8 cellular contexts compared by ENCODE assay signal in the genomic region with DNA sequence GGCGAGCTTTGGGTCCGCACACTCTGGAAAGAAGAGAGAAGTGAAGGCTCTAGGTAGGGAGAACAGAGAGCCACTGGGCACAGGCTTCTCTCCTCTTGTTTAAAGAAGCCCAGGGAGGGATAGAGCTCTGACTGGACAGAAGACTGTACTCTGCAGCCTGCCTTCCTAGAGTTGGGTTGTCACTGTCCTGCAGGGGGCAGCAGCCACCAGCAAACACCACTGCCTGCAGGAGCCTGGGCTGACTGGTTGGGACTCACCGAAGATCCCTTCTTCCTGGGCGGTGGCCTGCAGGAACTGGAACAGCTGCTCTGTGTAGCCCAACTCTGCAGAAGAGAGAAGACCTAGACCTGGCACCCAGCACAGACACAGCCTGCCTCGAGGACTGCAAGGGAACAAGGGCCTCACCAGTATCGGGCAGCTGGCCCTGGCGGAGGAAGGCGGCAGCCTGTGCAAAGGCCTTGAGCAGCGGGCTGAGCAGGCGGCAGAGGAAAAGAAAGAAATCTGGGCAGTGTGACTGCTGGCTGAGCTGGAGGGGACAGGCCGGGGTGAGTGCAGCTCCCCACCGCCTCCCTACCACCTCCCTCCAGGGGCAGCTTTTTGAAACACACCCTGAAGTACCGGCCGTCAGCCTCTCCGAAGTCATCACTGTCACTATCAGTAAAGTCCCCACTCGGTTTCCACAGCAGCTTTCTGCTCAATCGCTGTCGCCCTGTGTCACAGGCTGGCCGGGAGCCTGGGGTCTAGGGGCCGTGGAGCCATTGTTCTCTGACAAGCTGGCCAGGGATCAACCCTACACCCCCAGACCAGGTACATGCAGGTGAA. TPM values are rescaled to one million over a fixed set of nuclear protein-coding genes. Genes with fewer than 3 reads are reported as not detected.
A peak's percentile ranks its signal among the peaks of the same experiment; 100 is the strongest.
DNase-seq lines count a peak whose midpoint lies in the region; ATAC-seq, FAIRE-seq and TF ChIP-seq lines count a peak whose summit lies in the region.
"Not testable (repeated sequence)": the region's sequence is repeated elsewhere in the genome, so short reads cannot be mapped to it uniquely, and the experiment has no call there.

No MANE protein-coding gene starts in this region.

- peaks cover 9 to 24% (median 19%) of the 10 kb centered on the region in 10 experiments; a peak in 19 of 20 replicates for H3K4me1 ChIP-seq in BLaER1 treated with 17β-estradiol and CSF1 and Interleukin-3, amounts not matched to agents 10 nM and 100 nM
- H3K4me1 ChIP-seq in adrenal gland (replicated peaks in 1 of 2), result not testable (repeated sequence)

- peak overlapping the region in 8 of 11 experiments; percentile 6 to 43 (median 32); a peak in 7 of 22 replicates for H3K4me2 ChIP-seq in BLaER1 treated with 17β-estradiol and CSF1 and Interleukin-3, amounts not matched to agents 10 nM and 100 nM

- peak; percentile 76 for DNase-seq in HK-2 (ENCODE audit: unreplicated experiment)
- peak; percentile 85 to 94 (median 91) for DNase-seq in adrenal gland
- peak; percentile 68 to 77 for DNase-seq in frontal cortex (ENCODE audit: low spot score in 2 of 2)
- DNase-seq in natural killer cell treated with Interleukin-12 subunit alpha and Interleukin-12 subunit beta and Interleukin-15 and Interleukin-18, amount 100 ng/mL, for 72 hours (ENCODE audit: low spot score), result peak; percentile 78
- DNase-seq in stimulated activated CD8-positive, alpha-beta memory T cell treated with anti-CD3 and anti-CD28 coated beads, Interleukin-12 subunit alpha, Interleukin-12 subunit beta, amount 100 ng/mL, for 4 hours (ENCODE audit: low read depth), result peak; percentile 52

- H4K20me1 ChIP-seq in BLaER1 treated with 17β-estradiol and CSF1 and Interleukin-3, amounts not matched to agents 10 nM and 100 nM, result not testable (repeated sequence)

- H3K27me3 Mint-ChIP-seq in natural killer cell treated with Interleukin-12 subunit alpha and Interleukin-12 subunit beta and Interleukin-15 and Interleukin-18, amount 100 ng/mL, for 72 hours, result not testable (repeated sequence)

- not testable (repeated sequence) for H3K36me3 Mint-ChIP-seq in natural killer cell treated with Interleukin-12 subunit alpha and Interleukin-12 subunit beta and Interleukin-15 and Interleukin-18, amount 100 ng/mL, for 72 hours

- not testable (repeated sequence) for H3K9me3 ChIP-seq in BLaER1 treated with 17β-estradiol and CSF1 and Interleukin-3, amounts not matched to agents 10 nM and 100 nM (replicated peaks in 1 of 11); adrenal gland (replicated peaks in 1 of 3)

- ATAC-seq in GM19467 (IDR thresholded peaks at IDR 0.05; ENCODE audit: unreplicated experiment), result peak; percentile 53
- ATAC-seq in natural killer cell treated with Interleukin-12 subunit alpha and Interleukin-12 subunit beta and Interleukin-15 and Interleukin-18, amount 100 ng/mL, for 72 hours, result peak; percentile 77 to 83

- H3K4me3 Mint-ChIP-seq in natural killer cell treated with Interleukin-12 subunit alpha and Interleukin-12 subunit beta and Interleukin-15 and Interleukin-18, amount 100 ng/mL, for 72 hours, result not testable (repeated sequence)

- H3K9me3 Mint-ChIP-seq in natural killer cell treated with Interleukin-12 subunit alpha and Interleukin-12 subunit beta and Interleukin-15 and Interleukin-18, amount 100 ng/mL, for 72 hours, result not testable (repeated sequence)

- peak; percentile 86 for TF ChIP-seq CTCF in VCaP (conservative IDR thresholded peaks at IDR 0.05)
- TF ChIP-seq CTCF in adrenal gland (IDR thresholded peaks at IDR 0.05), result peak; percentile 80 to 94 (median 86)

- not testable (repeated sequence) for TF ChIP-seq POLR2A in adrenal gland (IDR thresholded peaks at IDR 0.05)

- intact Hi-C loops in adrenal gland (cut with DNase I), result loop anchor here in 1 of 2 donors (10.0 kb wide), 2 partner anchors 92 to 152 kb away; partner anchors contain the start of gene ADRA2B

- not testable (repeated sequence) for H3K9ac ChIP-seq in BLaER1 treated with 17β-estradiol and CSF1 and Interleukin-3, amounts not matched to agents 10 nM and 100 nM

- not testable (repeated sequence) for FAIRE-seq in frontal cortex (lab: Jason Lieb, UNC)

- H3K27me3 ChIP-seq in BLaER1 treated with 17β-estradiol and CSF1 and Interleukin-3, amounts not matched to agents 10 nM and 100 nM; adrenal gland: not testable (repeated sequence)

- H3K27ac Mint-ChIP-seq in natural killer cell treated with Interleukin-12 subunit alpha and Interleukin-12 subunit beta and Interleukin-15 and Interleukin-18, amount 100 ng/mL, for 72 hours, result not testable (repeated sequence)

- not testable (repeated sequence) for H3K4me1 Mint-ChIP-seq in natural killer cell treated with Interleukin-12 subunit alpha and Interleukin-12 subunit beta and Interleukin-15 and Interleukin-18, amount 100 ng/mL, for 72 hours (ENCODE audit: low read depth in 2 of 2)

- not testable (repeated sequence) for H3K4me3 ChIP-seq in BLaER1 treated with 17β-estradiol and CSF1 and Interleukin-3, amounts not matched to agents 10 nM and 100 nM; adrenal gland

- 23 to 49% (median 36%) methylated on average over 4 to 15 of the region's 20 CpGs for WGBS in adrenal gland, 4 donors

- not testable (repeated sequence) for H3K36me3 ChIP-seq in BLaER1 treated with 17β-estradiol and CSF1 and Interleukin-3, amounts not matched to agents 10 nM and 100 nM; adrenal gland (replicated peaks in 1 of 2)

- H3K27ac ChIP-seq in BLaER1 treated with 17β-estradiol and CSF1 and Interleukin-3, amounts not matched to agents 10 nM and 100 nM; VCaP; adrenal gland: not testable (repeated sequence)

RNA-seq across cellular contexts. Expression of gene GPAT2, which starts 11.8 kb away (rescaled TPM):
- total RNA-seq in adrenal gland (1 to 10 TPM in 6 of 8 donors, under 1 TPM in 2; 0.30 to 2.3 (median 1.6) TPM), frontal cortex (2.0 TPM)
- 1 to 10 TPM in 2 of 3 donors, under 1 TPM in 1; 0.90 to 3.3 (median 1.2) TPM for polyA plus RNA-seq in adrenal gland
- total RNA-seq in natural killer cell treated with Interleukin-12 subunit alpha and Interleukin-12 subunit beta and Interleukin-15 and Interleukin-18, amount 100 ng/mL, for 72 hours, result 10 to 100 TPM in 1 of 2 donors, 1 to 10 TPM in 1; 4.7 to 10.9 TPM

RNA-seq across cellular contexts. Expression of gene ANKRD36C, which starts 31.3 kb away (rescaled TPM):
- total RNA-seq in adrenal gland, result 10 to 100 TPM in 5 of 8 donors, 1 to 10 TPM in 3; 3.9 to 41.2 (median 10.8) TPM
- 1 to 10 TPM; 1.2 to 7.4 (median 2.8) TPM for polyA plus RNA-seq in adrenal gland
- total RNA-seq in frontal cortex, result 277 TPM
- 100 to 1,000 TPM in 1 of 2 donors, 10 to 100 TPM in 1; 44.4 to 136 TPM for total RNA-seq in natural killer cell treated with Interleukin-12 subunit alpha and Interleukin-12 subunit beta and Interleukin-15 and Interleukin-18, amount 100 ng/mL, for 72 hours
